In genomic region chr1:213958346-213958745, GRCh38 we compare ENCODE assay signal across 1 cellular context.
TF ChIP-seq lines count a peak whose summit lies in the region.

No MANE protein-coding gene starts in this region.

TF ChIP-seq in HepG2, 621 proteins besides CTCF, POLR2A, EP300 and RAD21 (continued from another document and continues in another):
- TF ChIP-seq REST (IDR thresholded peaks at IDR 0.05; ENCODE audit: borderline replicate concordance in 1 of 2, low read depth in 1 of 2, low read length in 2 of 2) (no peak), HNF4A (CRISPR knock-in tag; IDR thresholded peaks at IDR 0.05) (peak; percentile 88), RNF219 (CRISPR knock-in tag; IDR thresholded peaks at IDR 0.05) (no peak), EZH2 (conservative IDR thresholded peaks at IDR 0.05; ENCODE audit: low read depth, low read length) (no peak), KLF13 (CRISPR knock-in tag; IDR thresholded peaks at IDR 0.05) (no peak), GZF1 (CRISPR knock-in tag; IDR thresholded peaks at IDR 0.05) (no peak), NFKB2 (CRISPR knock-in tag; IDR thresholded peaks at IDR 0.05; ENCODE audit: borderline replicate concordance) (no peak), TBP (CRISPR knock-in tag; IDR thresholded peaks at IDR 0.05) (no peak), PRDM10 (CRISPR knock-in tag; IDR thresholded peaks at IDR 0.05; ENCODE audit: low read depth) (no peak), SP4 (CRISPR knock-in tag; IDR thresholded peaks at IDR 0.05) (no peak), POGZ (CRISPR knock-in tag; IDR thresholded peaks at IDR 0.05) (peak; percentile 64; the same call in 1 of the 2 replicates), NKX3-1 (CRISPR knock-in tag; IDR thresholded peaks at IDR 0.05) (no peak), HMG20A (CRISPR knock-in tag; IDR thresholded peaks at IDR 0.05; ENCODE audit: borderline replicate concordance) (peak; percentile 39; the same call in 1 of the 2 replicates), ZBTB44 (CRISPR knock-in tag; IDR thresholded peaks at IDR 0.05) (no peak), PPARG (CRISPR knock-in tag; conservative IDR thresholded peaks at IDR 0.05) (peak; percentile 72), ARNT (IDR thresholded peaks at IDR 0.05) (no peak), SALL2 (CRISPR knock-in tag; IDR thresholded peaks at IDR 0.05) (no peak), GPBP1L1 (CRISPR knock-in tag; IDR thresholded peaks at IDR 0.05) (no peak), ZNF333 (CRISPR knock-in tag; IDR thresholded peaks at IDR 0.05; ENCODE audit: borderline replicate concordance) (no peak), ZNF570 (CRISPR knock-in tag; IDR thresholded peaks at IDR 0.05; ENCODE audit: borderline replicate concordance) (no peak), CCAR2 (optimal IDR thresholded peaks at IDR 0.05; ENCODE audit: low read depth, low read length) (no peak), RFX3 (CRISPR knock-in tag; IDR thresholded peaks at IDR 0.05) (no peak), HNF1B (CRISPR knock-in tag; IDR thresholded peaks at IDR 0.05) (no peak), ZNF740 (CRISPR knock-in tag; IDR thresholded peaks at IDR 0.05) (no peak), CBX2 (IDR thresholded peaks at IDR 0.05; ENCODE audit: low read depth, low read length) (no peak), CBX2 (CRISPR knock-in tag; IDR thresholded peaks at IDR 0.05; ENCODE audit: low read depth) (no peak), DMTF1 (CRISPR knock-in tag; IDR thresholded peaks at IDR 0.05) (no peak), ZNF331 (CRISPR knock-in tag; IDR thresholded peaks at IDR 0.05) (peak; percentile 41; the same call in 1 of the 2 replicates), ZNF605 (CRISPR knock-in tag; IDR thresholded peaks at IDR 0.05) (no peak), ATF3 (CRISPR knock-in tag; IDR thresholded peaks at IDR 0.05) (0 out of 2 replicates have a peak, but pooled peaks have one; percentile 53), MLX (CRISPR knock-in tag; IDR thresholded peaks at IDR 0.05) (peak; percentile 50; the same call in 1 of the 2 replicates), FOXP4 (CRISPR knock-in tag; IDR thresholded peaks at IDR 0.05) (peak; percentile 67), NFATC3 (CRISPR knock-in tag; IDR thresholded peaks at IDR 0.05) (no peak), THAP8 (CRISPR knock-in tag; IDR thresholded peaks at IDR 0.05; ENCODE audit: borderline replicate concordance) (no peak), ZSCAN22 (CRISPR knock-in tag; IDR thresholded peaks at IDR 0.05) (no peak), HNF4G (IDR thresholded peaks at IDR 0.05; ENCODE audit: borderline replicate concordance, low read depth, low read length) (peak; percentile 78), HNF4G (CRISPR knock-in tag; IDR thresholded peaks at IDR 0.05; ENCODE audit: borderline replicate concordance, low read depth) (0 out of 2 replicates have a peak, but pooled peaks have one; percentile 37), FOXA1 (IDR thresholded peaks at IDR 0.05) (no peak), FOXA1 (CRISPR knock-in tag; IDR thresholded peaks at IDR 0.05) (peak; percentile 71), MED1 (CRISPR knock-in tag; IDR thresholded peaks at IDR 0.05) (peak; percentile 59; the same call in 1 of the 2 replicates), NAIF1 (CRISPR knock-in tag; IDR thresholded peaks at IDR 0.05; ENCODE audit: borderline replicate concordance) (no peak)
